8 cellular contexts compared by ENCODE assay signal in genomic region chr2:23940262-23940975, GRCh38. TPM values are rescaled to one million over a fixed set of nuclear protein-coding genes. Genes with fewer than 3 reads are reported as not detected.
DNase-seq lines count a peak whose midpoint lies in the region; ATAC-seq and TF ChIP-seq lines count a peak whose summit lies in the region.

UBXN2A (plus strand) TSS chr2:23940463; CDS start chr2:23958315, 17,852 bp downstream.

- H3K4me3 ChIP-seq in HUES48 (ENCODE audit: low read depth, low read length): peak within 1 kb of the TSS; percentile 86
- peak within 1 kb of the TSS; percentile 78 to 91 for H3K4me3 ChIP-seq in Panc1 (ENCODE audit: low read depth in 2 of 2, low read length in 2 of 2)

- no peaks in the 10 kb centered on the region for H3K36me3 Mint-ChIP-seq in naive B cell
- peaks cover 7 to 8% of the 10 kb centered on the region in 2 donors for H3K36me3 Mint-ChIP-seq in stimulated activated naive B cell treated with anti-CD40 and anti-IgM and Interleukin-4, amounts not matched to agents 10 μg/mL and 1 μg/mL and 100 μg/mL, for 72 hours

- peak within 1 kb of the TSS; percentile 86 to 97 (median 90) for H3K4me3 Mint-ChIP-seq in naive B cell
- H3K4me3 Mint-ChIP-seq in stimulated activated naive B cell treated with anti-CD40 and anti-IgM and Interleukin-4, amounts not matched to agents 10 μg/mL and 1 μg/mL and 100 μg/mL, for 72 hours: peak within 1 kb of the TSS; percentile 86 to 89

- no peaks in the 10 kb centered on the region for H3K27me3 ChIP-seq in HUES48 (ENCODE audit: control insufficient read depth, insufficient read depth, low read length)
- H3K27me3 ChIP-seq in Panc1 (ENCODE audit: control insufficient read depth, insufficient read depth, low read length): no peaks in the 10 kb centered on the region

- no peaks in the 10 kb centered on the region for H3K9me3 Mint-ChIP-seq in naive B cell
- H3K9me3 Mint-ChIP-seq in stimulated activated naive B cell treated with anti-CD40 and anti-IgM and Interleukin-4, amounts not matched to agents 10 μg/mL and 1 μg/mL and 100 μg/mL, for 72 hours: no peaks in the 10 kb centered on the region

- H3K27ac Mint-ChIP-seq in naive B cell: peak within 1 kb of the TSS; percentile 20 to 95 (median 91)
- H3K27ac Mint-ChIP-seq in stimulated activated naive B cell treated with anti-CD40 and anti-IgM and Interleukin-4, amounts not matched to agents 10 μg/mL and 1 μg/mL and 100 μg/mL, for 72 hours: peak within 1 kb of the TSS; percentile 88

- H3K27me3 Mint-ChIP-seq in naive B cell: peaks cover 0 to 4% (median 0%) of the 10 kb centered on the region in 3 donors
- H3K27me3 Mint-ChIP-seq in stimulated activated naive B cell treated with anti-CD40 and anti-IgM and Interleukin-4, amounts not matched to agents 10 μg/mL and 1 μg/mL and 100 μg/mL, for 72 hours: no peaks in the 10 kb centered on the region

- H3K4me1 ChIP-seq in HUES48 (ENCODE audit: control insufficient read depth, insufficient read depth, low read length) (peaks cover 12% of the 10 kb centered on the region; the same call in 1 of the 2 replicates), Panc1 (ENCODE audit: control insufficient read depth, insufficient read depth, low read length) (peaks cover 17% of the 10 kb centered on the region; the same call in 1 of the 2 replicates)

- CTCF ChIA-PET in Panc1 (lab: Charles Lee): no interaction called here

- ATAC-seq in GM21447 (IDR thresholded peaks at IDR 0.05; ENCODE audit: unreplicated experiment) (peak; percentile 69), Panc1 (peak; percentile 93), naive B cell (ENCODE audit: low read depth in 2 of 2) (peak; percentile 84 to 86)
- ATAC-seq in stimulated activated naive B cell treated with anti-CD40 and anti-IgM and Interleukin-4, amounts not matched to agents 10 μg/mL and 1 μg/mL and 100 μg/mL, for 72 hours (replicated peaks): peak; percentile 86 to 90

- H3K9me3 ChIP-seq in HUES48 (ENCODE audit: control insufficient read depth, insufficient read depth, low read length): no peaks in the 10 kb centered on the region
- H3K9me3 ChIP-seq in Panc1 (ENCODE audit: control insufficient read depth, insufficient read depth, low read depth, low read length): no peaks in the 10 kb centered on the region

- H3K9ac ChIP-seq in HUES48 (ENCODE audit: low read depth, low read length): peak within 1 kb of the TSS; percentile 77

- no peaks in the 10 kb centered on the region for H3K36me3 ChIP-seq in HUES48 (ENCODE audit: control insufficient read depth, insufficient read depth, low read length)
- no peaks in the 10 kb centered on the region for H3K36me3 ChIP-seq in Panc1 (ENCODE audit: control insufficient read depth, insufficient read depth, low read length)

- intact Hi-C loops in Panc1 (cut with micrococcal nuclease; ENCODE audit: unreplicated experiment): no loop called here

- POLR2A ChIA-PET in Panc1 (lab: Charles Lee): interaction anchor here (1.9 kb wide), 1 partner anchor 13 kb away, joined by 9 read pairs; the partner anchor contains the start of gene ATAD2B

- H3K27ac ChIP-seq in HUES48 (ENCODE audit: low read depth, low read length) (peak within 1 kb of the TSS; percentile 94), Panc1 (ENCODE audit: low read length) (peak within 1 kb of the TSS; percentile 87)

- H3K4me1 Mint-ChIP-seq in naive B cell: peaks cover 19 to 27% (median 19%) of the 10 kb centered on the region in 3 donors
- H3K4me1 Mint-ChIP-seq in stimulated activated naive B cell treated with anti-CD40 and anti-IgM and Interleukin-4, amounts not matched to agents 10 μg/mL and 1 μg/mL and 100 μg/mL, for 72 hours: peaks cover 20 to 34% of the 10 kb centered on the region in 2 donors

- in situ Hi-C loops in Panc1 (cut with HindIII; ENCODE audit: low pct_unique_long_range_greater_than_20kb, low sequenced_read_pairs): no loop called here

- no TSS peak for BruUV-seq in Panc1 (replicated peaks; lab: Mats Ljungman, UMichigan)

- DNase-seq in DMS153 (lab: John Stamatoyannopoulos, UW) (peak; percentile 63), Panc1 (ENCODE audit: low read depth, low spot score) (no peak), activated T-helper 1 cell treated with Interleukin-2 at 50 U/mL for 16 hours (ENCODE audit: low read depth) (peak; percentile 66), fibroblast of gingiva (ENCODE audit: low read depth) (peak; percentile 76), naive B cell (peak; percentile 79)
- peak; percentile 76 for DNase-seq in stimulated activated naive B cell treated with anti-CD40 and anti-IgM and Interleukin-4, amounts not matched to agents 10 μg/mL and 1 μg/mL and 100 μg/mL, for 72 hours

- no peak for TF ChIP-seq CTCF in Panc1 (IDR thresholded peaks at IDR 0.05)

RNA-seq across cellular contexts. Expression of gene UBXN2A, which starts in this region (rescaled TPM):
- total RNA-seq in Panc1 (2021; ENCODE audit: unreplicated experiment): 23.3 TPM
- 9.0 TPM for polyA plus RNA-seq in Panc1 (2012; ENCODE audit: insufficient read length)
- polyA plus RNA-seq in naive B cell (ENCODE audit: low read depth in 6 of 6): 10 to 100 TPM in 5 of 6 donors, 1 to 10 TPM in 1; 8.0 to 14.2 (median 11.7) TPM
